20 cellular contexts compared by ENCODE assay signal in genomic region chr19:11722414-11722813, GRCh38.
"Had no signal": no experiment of that assay in that cellular context is flagged by ENCODE, and none has a peak within 500 bp of the region (broad histone marks: within the 10 kb centered on the region; RNA-seq: fewer than 3 reads in every experiment).

No MANE protein-coding gene starts in this region.

- H3K27ac Mint-ChIP-seq: activated CD4-positive, alpha-beta T cell treated with anti-CD3 and anti-CD28 coated beads for 36 hours; activated naive CD8-positive, alpha-beta T cell; effector memory CD8-positive, alpha-beta T cell; T-helper 17 cell; WTC11 had no signal

- FAIRE-seq: kidney, TTC549, urothelium cell line had no signal

- H3K27ac ChIP-seq: body of pancreas, epithelial cell of prostate, prostate gland, skin epidermis, tibial nerve had no signal

- H3K4me1 Mint-ChIP-seq: activated CD4-positive, alpha-beta T cell treated with anti-CD3 and anti-CD28 coated beads for 36 hours; T-helper 17 cell; WTC11 had no signal

- H3K9me3 ChIP-seq: prostate gland had no signal

- H3K4me3 ChIP-seq: body of pancreas, prostate gland, skin epidermis, tibial nerve had no signal

- H3K27me3 ChIP-seq: body of pancreas, tibial nerve had no signal

- DNase-seq: activated CD4-positive, alpha-beta T cell treated with anti-CD3 and anti-CD28 coated beads for 36 hours; activated CD4-positive, alpha-beta T cell treated with anti-CD3 and anti-CD28 coated beads, Interleukin-2, amount 50 U/mL, for 48 hours; body of pancreas; effector memory CD8-positive, alpha-beta T cell; foreskin melanocyte; glutamatergic neuron; kidney; mammary epithelial cell; right cardiac atrium; stimulated activated naive CD8-positive, alpha-beta T cell treated with anti-CD3 and anti-CD28 coated beads, Interleukin-15, Interleukin-2, amounts not matched to agents 100 U/mL and 50 U/mL, for 24 hours; T-helper 17 cell had no signal

- H3K4me1 ChIP-seq: body of pancreas, prostate gland, tibial nerve had no signal

- ATAC-seq: activated CD4-positive, alpha-beta T cell treated with anti-CD3 and anti-CD28 coated beads for 36 hours; body of pancreas; effector memory CD8-positive, alpha-beta T cell; left lobe of liver; right cardiac atrium; stimulated activated naive CD8-positive, alpha-beta T cell treated with anti-CD3 and anti-CD28 coated beads, Interleukin-15, Interleukin-2, amounts not matched to agents 100 U/mL and 50 U/mL, for 24 hours; T-helper 17 cell; WTC11 had no signal

- H3K4me3 Mint-ChIP-seq: activated CD4-positive, alpha-beta T cell treated with anti-CD3 and anti-CD28 coated beads for 36 hours; activated naive CD8-positive, alpha-beta T cell; effector memory CD8-positive, alpha-beta T cell; T-helper 17 cell; WTC11 had no signal

- H3K27me3 Mint-ChIP-seq: activated CD4-positive, alpha-beta T cell treated with anti-CD3 and anti-CD28 coated beads for 36 hours; activated naive CD8-positive, alpha-beta T cell; effector memory CD8-positive, alpha-beta T cell; T-helper 17 cell had no signal
